Comparison of ENCODE assay signal across 1 cellular context in genomic region chr10:30155401-30155800, GRCh38.
TF ChIP-seq lines count a peak whose summit lies in the region.

No MANE protein-coding gene starts in this region.

TF ChIP-seq in HepG2, 621 proteins besides CTCF, POLR2A, EP300 and RAD21 (continued from another document):
- TF ChIP-seq CERS6 (CRISPR knock-in tag; IDR thresholded peaks at IDR 0.05) (no peak), ZNF232 (CRISPR knock-in tag; IDR thresholded peaks at IDR 0.05; ENCODE audit: borderline replicate concordance) (no peak), RCOR2 (CRISPR knock-in tag; IDR thresholded peaks at IDR 0.05) (no peak), ZNF629 (CRISPR knock-in tag; conservative IDR thresholded peaks at IDR 0.05) (no peak), ZNF460 (CRISPR knock-in tag; IDR thresholded peaks at IDR 0.05; ENCODE audit: borderline replicate concordance) (no peak), SNAPC2 (CRISPR knock-in tag; IDR thresholded peaks at IDR 0.05) (no peak), POGK (CRISPR knock-in tag; conservative IDR thresholded peaks at IDR 0.05) (no peak), ZNF510 (CRISPR knock-in tag; IDR thresholded peaks at IDR 0.05; ENCODE audit: low read depth) (no peak), DPF2 (CRISPR knock-in tag; IDR thresholded peaks at IDR 0.05; ENCODE audit: borderline replicate concordance, low read depth) (no peak), ZNF557 (CRISPR knock-in tag; IDR thresholded peaks at IDR 0.05) (no peak), PPARG (CRISPR knock-in tag; conservative IDR thresholded peaks at IDR 0.05) (no peak)
TF ChIP-seq in HepG2: peak in this region for 0.
